Comparison of ENCODE assay signal across 10 cellular contexts in the genomic region with DNA sequence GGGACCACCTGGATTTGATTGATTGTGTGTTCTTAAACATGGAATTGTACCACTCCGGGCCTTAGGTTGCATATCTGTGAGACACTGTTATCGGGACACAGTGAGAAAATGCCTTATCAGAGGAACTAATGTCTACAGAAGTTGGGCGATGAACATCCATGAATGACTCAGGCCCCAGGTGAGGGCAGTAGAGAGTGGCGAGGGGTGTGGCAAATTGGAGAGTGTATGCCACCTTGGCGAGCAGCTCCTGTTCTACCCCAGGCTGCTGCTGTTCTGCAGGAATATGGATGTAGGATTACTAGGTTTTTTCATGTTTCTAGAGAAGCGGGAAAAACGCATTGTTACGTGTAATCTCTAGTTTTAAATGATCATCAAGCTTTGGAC. TPM values are rescaled to one million over a fixed set of nuclear protein-coding genes. Genes with fewer than 3 reads are reported as not detected.
DNase-seq lines count a peak whose midpoint lies in the region; ATAC-seq and TF ChIP-seq lines count a peak whose summit lies in the region.
"Had no signal": no experiment of that assay in that cellular context is flagged by ENCODE, and none has a peak within 500 bp of the region (broad histone marks: within the 10 kb centered on the region; RNA-seq: fewer than 3 reads in every experiment).

No MANE protein-coding gene starts in this region.

- no peak overlapping the region for H3K4me3 Mint-ChIP-seq in activated naive CD4-positive, alpha-beta T cell treated with anti-CD3 and anti-CD28 coated beads, Interleukin-2, amount 10 ng/mL, durations not matched to agents 7 days and 5 days

- H3K4me1 ChIP-seq in BLaER1: peaks cover 44% of the 10 kb centered on the region
- H3K4me1 ChIP-seq in left lung: peaks cover 8 to 26% of the 10 kb centered on the region in 2 donors

- TF ChIP-seq CTCF in GM10266 (IDR thresholded peaks at IDR 0.05; ENCODE audit: control insufficient read depth, insufficient read depth, low read depth, missing control alignments) (peak; percentile 40), left lung (IDR thresholded peaks at IDR 0.05) (no peak), lower leg skin (IDR thresholded peaks at IDR 0.05) (no peak)

- CTCF ChIA-PET in activated naive CD4-positive, alpha-beta T cell treated with anti-CD3 and anti-CD28 coated beads, Interleukin-2, amount 10 ng/mL, durations not matched to agents 7 days and 5 days (lab: Charles Lee): interaction anchor here (0.6 to 2.9 kb wide), 23 partner anchors 9 to 389 kb away, joined by 3 to 22 read pairs (median 4); partner anchors contain the start of gene SOCS1

- H3K4me3 ChIP-seq in BLaER1 (no peak overlapping the region), left lung (no peak overlapping the region), lower leg skin (ENCODE audit: low read depth, poor library complexity, severe bottlenecking) (no peak overlapping the region)
- H3K4me3 ChIP-seq: heart left ventricle had no signal

- H3K9me3 ChIP-seq in BLaER1 (no peaks in the 10 kb centered on the region), left lung (no peaks in the 10 kb centered on the region)
- H3K9me3 ChIP-seq: heart left ventricle had no signal

- ATAC-seq in HG03175 (IDR thresholded peaks at IDR 0.05; ENCODE audit: unreplicated experiment): peak; percentile 22
- no peak for ATAC-seq in HG02588 (IDR thresholded peaks at IDR 0.05; ENCODE audit: unreplicated experiment)
- no peak for ATAC-seq in left lung

- WGBS in lower leg skin, 2 donors: 76% methylated on average over 8 of the region's 8 CpGs

- DNase-seq in GM10266 (ENCODE audit: extremely low spot score) (no peak), left lung (no peak), lower leg skin (ENCODE audit: low spot score in 2 of 2) (no peak)
- DNase-seq in activated naive CD4-positive, alpha-beta T cell treated with anti-CD3 and anti-CD28 coated beads, Interleukin-2, amount 10 ng/mL, durations not matched to agents 7 days and 5 days: peak; percentile 40
- no peak for DNase-seq in stimulated activated CD4-positive, alpha-beta T cell treated with anti-CD3 and anti-CD28 coated beads, Interleukin-12 subunit alpha, Interleukin-12 subunit beta, amount 100 ng/mL, for 4 hours
- DNase-seq: GOT3 had no signal

- peaks cover 66% of the 10 kb centered on the region for H3K36me3 ChIP-seq in BLaER1
- peaks cover 0 to 85% of the 10 kb centered on the region in 2 donors for H3K36me3 ChIP-seq in left lung

- TF ChIP-seq POLR2A in lower leg skin (IDR thresholded peaks at IDR 0.05): no peak

- H3K27me3 ChIP-seq in BLaER1 (no peaks in the 10 kb centered on the region), left lung (no peaks in the 10 kb centered on the region)
- H3K27me3 ChIP-seq: heart left ventricle had no signal

- intact Hi-C loops in left lung (cut with DNase I): no loop called here
- intact Hi-C loops in lower leg skin (cut with DNase I; ENCODE audit: low total_unique reads): no loop called here

- no peaks in the 10 kb centered on the region for H3K9me3 Mint-ChIP-seq in activated naive CD4-positive, alpha-beta T cell treated with anti-CD3 and anti-CD28 coated beads, Interleukin-2, amount 10 ng/mL, durations not matched to agents 7 days and 5 days

- no peaks in the 10 kb centered on the region; the same call in 1 of the 2 replicates for H4K20me1 ChIP-seq in BLaER1

- no peak overlapping the region for H3K27ac ChIP-seq in BLaER1
- H3K27ac ChIP-seq in left lung: no peak overlapping the region

- peak overlapping the region; percentile 77 for H3K4me2 ChIP-seq in BLaER1

- H3K4me1 Mint-ChIP-seq in activated naive CD4-positive, alpha-beta T cell treated with anti-CD3 and anti-CD28 coated beads, Interleukin-2, amount 10 ng/mL, durations not matched to agents 7 days and 5 days: peaks cover 72% of the 10 kb centered on the region

- H3K27ac Mint-ChIP-seq in activated naive CD4-positive, alpha-beta T cell treated with anti-CD3 and anti-CD28 coated beads, Interleukin-2, amount 10 ng/mL, durations not matched to agents 7 days and 5 days: peak overlapping the region; percentile 29

- H3K9ac ChIP-seq in BLaER1: no peak overlapping the region

- H3K36me3 Mint-ChIP-seq in activated naive CD4-positive, alpha-beta T cell treated with anti-CD3 and anti-CD28 coated beads, Interleukin-2, amount 10 ng/mL, durations not matched to agents 7 days and 5 days: peaks cover 66% of the 10 kb centered on the region

- H3K27me3 Mint-ChIP-seq in activated naive CD4-positive, alpha-beta T cell treated with anti-CD3 and anti-CD28 coated beads, Interleukin-2, amount 10 ng/mL, durations not matched to agents 7 days and 5 days: no peaks in the 10 kb centered on the region

RNA-seq across cellular contexts. Expression of gene CLEC16A, which starts 38.8 kb away (rescaled TPM):
- total RNA-seq in left lung (10 to 100 TPM; 35.6 to 38.6 TPM), lower leg skin (10 to 100 TPM; 26.8 to 30.0 (median 29.5) TPM)

RNA-seq across cellular contexts. Expression of gene DEXI, which starts 40.9 kb away (rescaled TPM):
- total RNA-seq in left lung (10 to 100 TPM; 30.2 to 35.8 TPM), lower leg skin (10 to 100 TPM; 38.1 to 63.6 (median 58.9) TPM)
